ENCODE assay signal across 1 cellular context in the genomic region with DNA sequence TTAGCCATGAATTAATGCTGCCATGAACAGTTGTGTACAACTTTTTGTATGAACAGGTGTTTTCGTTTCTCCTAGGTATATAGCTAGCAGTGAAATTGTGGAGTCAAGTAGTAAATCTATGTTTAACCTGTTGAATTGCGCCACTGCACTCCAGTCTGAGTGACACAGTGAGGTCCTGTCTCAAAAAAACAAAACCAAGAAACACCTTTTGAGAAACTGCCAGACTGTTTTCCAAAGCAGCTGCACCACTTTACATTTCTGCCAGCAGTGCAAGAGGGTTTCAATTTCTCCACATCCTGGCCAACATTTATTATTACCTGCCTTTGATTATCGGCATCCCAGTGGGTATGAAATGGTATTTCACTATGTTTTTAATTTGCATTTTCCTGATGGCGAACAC.
TF ChIP-seq lines count a peak whose summit lies in the region.

No MANE protein-coding gene starts in this region.

TF ChIP-seq in GM23338, 12 proteins besides CTCF, POLR2A, EP300 and RAD21 (continued from another document):
- TF ChIP-seq STAT1 (IDR thresholded peaks at IDR 0.05; ENCODE audit: unreplicated experiment) (no peak), NANOG (IDR thresholded peaks at IDR 0.05; ENCODE audit: borderline replicate concordance) (no peak), CREB1 (CRISPR knock-in tag; IDR thresholded peaks at IDR 0.05; ENCODE audit: low read depth) (no peak), ZNF114 (CRISPR knock-in tag; IDR thresholded peaks at IDR 0.05) (no peak), JUNB (IDR thresholded peaks at IDR 0.05; ENCODE audit: unreplicated experiment) (no peak)
- TF ChIP-seq, protein P1, sequence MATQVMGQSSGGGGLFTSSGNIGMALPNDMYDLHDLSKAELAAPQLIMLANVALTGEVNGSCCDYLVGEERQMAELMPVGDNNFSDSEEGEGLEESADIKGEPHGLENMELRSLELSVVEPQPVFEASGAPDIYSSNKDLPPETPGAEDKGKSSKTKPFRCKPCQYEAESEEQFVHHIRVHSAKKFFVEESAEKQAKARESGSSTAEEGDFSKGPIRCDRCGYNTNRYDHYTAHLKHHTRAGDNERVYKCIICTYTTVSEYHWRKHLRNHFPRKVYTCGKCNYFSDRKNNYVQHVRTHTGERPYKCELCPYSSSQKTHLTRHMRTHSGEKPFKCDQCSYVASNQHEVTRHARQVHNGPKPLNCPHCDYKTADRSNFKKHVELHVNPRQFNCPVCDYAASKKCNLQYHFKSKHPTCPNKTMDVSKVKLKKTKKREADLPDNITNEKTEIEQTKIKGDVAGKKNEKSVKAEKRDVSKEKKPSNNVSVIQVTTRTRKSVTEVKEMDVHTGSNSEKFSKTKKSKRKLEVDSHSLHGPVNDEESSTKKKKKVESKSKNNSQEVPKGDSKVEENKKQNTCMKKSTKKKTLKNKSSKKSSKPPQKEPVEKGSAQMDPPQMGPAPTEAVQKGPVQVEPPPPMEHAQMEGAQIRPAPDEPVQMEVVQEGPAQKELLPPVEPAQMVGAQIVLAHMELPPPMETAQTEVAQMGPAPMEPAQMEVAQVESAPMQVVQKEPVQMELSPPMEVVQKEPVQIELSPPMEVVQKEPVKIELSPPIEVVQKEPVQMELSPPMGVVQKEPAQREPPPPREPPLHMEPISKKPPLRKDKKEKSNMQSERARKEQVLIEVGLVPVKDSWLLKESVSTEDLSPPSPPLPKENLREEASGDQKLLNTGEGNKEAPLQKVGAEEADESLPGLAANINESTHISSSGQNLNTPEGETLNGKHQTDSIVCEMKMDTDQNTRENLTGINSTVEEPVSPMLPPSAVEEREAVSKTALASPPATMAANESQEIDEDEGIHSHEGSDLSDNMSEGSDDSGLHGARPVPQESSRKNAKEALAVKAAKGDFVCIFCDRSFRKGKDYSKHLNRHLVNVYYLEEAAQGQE (IDR thresholded peaks at IDR 0.05; ENCODE audit: unreplicated experiment): no peak
TF ChIP-seq in GM23338: peak in this region for 0.
